ENCODE assay signal across 1 cellular context in genomic region chr17:63445571-63446217, GRCh38.
TF ChIP-seq lines count a peak whose summit lies in the region.

No MANE protein-coding gene starts in this region.

TF ChIP-seq in HCT116, 20 proteins besides CTCF, POLR2A, EP300 and RAD21 (continued from another document):
- TF ChIP-seq, protein P1, sequence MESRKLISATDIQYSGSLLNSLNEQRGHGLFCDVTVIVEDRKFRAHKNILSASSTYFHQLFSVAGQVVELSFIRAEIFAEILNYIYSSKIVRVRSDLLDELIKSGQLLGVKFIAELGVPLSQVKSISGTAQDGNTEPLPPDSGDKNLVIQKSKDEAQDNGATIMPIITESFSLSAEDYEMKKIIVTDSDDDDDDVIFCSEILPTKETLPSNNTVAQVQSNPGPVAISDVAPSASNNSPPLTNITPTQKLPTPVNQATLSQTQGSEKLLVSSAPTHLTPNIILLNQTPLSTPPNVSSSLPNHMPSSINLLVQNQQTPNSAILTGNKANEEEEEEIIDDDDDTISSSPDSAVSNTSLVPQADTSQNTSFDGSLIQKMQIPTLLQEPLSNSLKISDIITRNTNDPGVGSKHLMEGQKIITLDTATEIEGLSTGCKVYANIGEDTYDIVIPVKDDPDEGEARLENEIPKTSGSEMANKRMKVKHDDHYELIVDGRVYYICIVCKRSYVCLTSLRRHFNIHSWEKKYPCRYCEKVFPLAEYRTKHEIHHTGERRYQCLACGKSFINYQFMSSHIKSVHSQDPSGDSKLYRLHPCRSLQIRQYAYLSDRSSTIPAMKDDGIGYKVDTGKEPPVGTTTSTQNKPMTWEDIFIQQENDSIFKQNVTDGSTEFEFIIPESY (IDR thresholded peaks at IDR 0.05; ENCODE audit: extremely low read depth, insufficient replicate concordance, low read length) = no peak
